8 cellular contexts compared by ENCODE assay signal in genomic region chrX:21838937-21839333, GRCh38. TPM values are rescaled to one million over a fixed set of nuclear protein-coding genes. Genes with fewer than 3 reads are reported as not detected.
DNase-seq lines count a peak whose midpoint lies in the region; ATAC-seq and TF ChIP-seq lines count a peak whose summit lies in the region.

No MANE protein-coding gene starts in this region.

- no peaks in the 10 kb centered on the region for H3K9me3 ChIP-seq in RWPE2 (ENCODE audit: severe bottlenecking)
- H3K9me3 ChIP-seq in neural progenitor cell (ENCODE audit: low read depth) = no peaks in the 10 kb centered on the region

- H3K4me2 ChIP-seq in neural progenitor cell = peak overlapping the region; percentile 72

- TF ChIP-seq CTCF in RWPE2 (IDR thresholded peaks at IDR 0.05; ENCODE audit: poor library complexity, severe bottlenecking) = no peak
- no peak for TF ChIP-seq CTCF in epithelial cell of proximal tubule (conservative IDR thresholded peaks at IDR 0.05; ENCODE audit: low read depth, low read length)
- TF ChIP-seq CTCF in neural progenitor cell (IDR thresholded peaks at IDR 0.05) = no peak

- no peaks in the 10 kb centered on the region for H3F3A ChIP-seq in neural progenitor cell (ENCODE audit: low read depth)

- H3K4me1 Mint-ChIP-seq in neural progenitor cell = peaks cover 6% of the 10 kb centered on the region

- no peaks in the 10 kb centered on the region for H3K4me1 ChIP-seq in RWPE2 (ENCODE audit: insufficient read depth, poor library complexity, severe bottlenecking)
- H3K4me1 ChIP-seq in neural progenitor cell = no peaks in the 10 kb centered on the region

- H4K20me1 ChIP-seq in neural progenitor cell (ENCODE audit: low read depth) = no peaks in the 10 kb centered on the region

- H3K9me3 Mint-ChIP-seq in neural progenitor cell = peaks cover 6% of the 10 kb centered on the region

- peak overlapping the region; percentile 88 for H2AFZ ChIP-seq in neural progenitor cell (replicated peaks)

- H3K27ac ChIP-seq in RWPE2 (ENCODE audit: poor library complexity, severe bottlenecking) (peak overlapping the region; percentile 41), neural progenitor cell (no peak overlapping the region)

- peak; percentile 63 for DNase-seq in DMS53 (lab: John Stamatoyannopoulos, UW)
- peak; percentile 4 for DNase-seq in HCEC 1CT
- no peak for DNase-seq in RWPE2 (ENCODE audit: low spot score)
- no peak for DNase-seq in epithelial cell of proximal tubule (ENCODE audit: low read depth)
- DNase-seq in neural progenitor cell (ENCODE audit: low spot score) = no peak
- no peak for DNase-seq in 8988T
- DNase-seq in GM19238 (ENCODE audit: insufficient read length, low spot score) = no peak

- H3K27me3 Mint-ChIP-seq in neural progenitor cell (ENCODE audit: insufficient read depth, low read depth) = no peaks in the 10 kb centered on the region

- peaks cover 14% of the 10 kb centered on the region for H3K79me2 ChIP-seq in neural progenitor cell (ENCODE audit: low read depth)

- H3K36me3 Mint-ChIP-seq in neural progenitor cell = no peaks in the 10 kb centered on the region

- peak overlapping the region; percentile 84 for H3K27ac Mint-ChIP-seq in neural progenitor cell

- H3K9ac ChIP-seq in neural progenitor cell = no peak overlapping the region

- H3K4me3 ChIP-seq in RWPE2 (ENCODE audit: severe bottlenecking) (peak overlapping the region; percentile 65), epithelial cell of proximal tubule (ENCODE audit: low read depth, low read length) (peak overlapping the region; percentile 72), neural progenitor cell (peak overlapping the region; percentile 61)

- ATAC-seq in RWPE2 (ENCODE audit: low read depth) (peak; percentile 8; the same call in 1 of the 3 replicates), GM19395 (IDR thresholded peaks at IDR 0.05; ENCODE audit: unreplicated experiment) (no peak)

- peak overlapping the region; percentile 92 for H3K4me3 Mint-ChIP-seq in neural progenitor cell

- peaks cover 5% of the 10 kb centered on the region; the same call in 1 of the 2 replicates for H3K36me3 ChIP-seq in RWPE2 (ENCODE audit: low read depth)
- H3K36me3 ChIP-seq in neural progenitor cell = no peaks in the 10 kb centered on the region

- no peaks in the 10 kb centered on the region for H3K27me3 ChIP-seq in RWPE2 (ENCODE audit: insufficient read depth, poor library complexity, severe bottlenecking)
- no peaks in the 10 kb centered on the region for H3K27me3 ChIP-seq in neural progenitor cell

RNA-seq across cellular contexts. Expression of gene MBTPS2, which starts 0.5 kb away (rescaled TPM):
- 5.0 and 5.9 TPM in 2 replicates for total RNA-seq in epithelial cell of proximal tubule
- 5.2 and 8.4 TPM in 2 replicates for total RNA-seq in neural progenitor cell (ENCODE audit: low replicate concordance)

RNA-seq across cellular contexts. Expression of gene YY2, which starts 16.9 kb away (rescaled TPM):
- total RNA-seq in epithelial cell of proximal tubule (0.35 and 1.2 TPM in 2 replicates), neural progenitor cell (ENCODE audit: low replicate concordance) (0.22 and 0.56 TPM in 2 replicates)

Comparison
In these comparisons a context has a peak if more than half of its experiments do, and no peak if none do; other contexts are left out.
1. DNase-seq: peak in DMS53 (single experiment) and HCEC 1CT (single experiment); none in RWPE2 (single experiment), epithelial cell of proximal tubule (single experiment), neural progenitor cell (single experiment), 8988T (single experiment) and GM19238 (single experiment).
2. Peak in every context shown above with its lines, with median percentiles within 50 percentile points of each other: H3K4me3 ChIP-seq.